In genomic region chr19:1400281-1401137, GRCh38 we compare ENCODE assay signal across 2 cellular contexts.
A peak's percentile ranks its signal among the peaks of the same experiment; 100 is the strongest.
TF ChIP-seq lines count a peak whose summit lies in the region.

No MANE protein-coding gene starts in this region.

TF ChIP-seq in A549, 52 proteins besides CTCF, POLR2A, EP300 and RAD21:
- peak; percentile 88 for TF ChIP-seq HDAC2 (IDR thresholded peaks at IDR 0.05)
- peak; percentile 98 for TF ChIP-seq KDM1A (IDR thresholded peaks at IDR 0.05; ENCODE audit: low read depth)
- no peak for TF ChIP-seq CHD2 (IDR thresholded peaks at IDR 0.05; ENCODE audit: low read length, partially characterized antibody)
- TF ChIP-seq HOXA7 (CRISPR knock-in tag; IDR thresholded peaks at IDR 0.05) = no peak

TF ChIP-seq in SK-N-SH, 30 proteins besides CTCF, POLR2A, EP300 and RAD21:
- TF ChIP-seq RCOR1 (IDR thresholded peaks at IDR 0.05; ENCODE audit: low read length) (peak; percentile 62), TAF1 (IDR thresholded peaks at IDR 0.05; ENCODE audit: borderline replicate concordance, low read depth, low read length) (no peak)
